ENCODE assay signal across 12 cellular contexts in genomic region chr4:16896871-16897270, GRCh38. TPM values are rescaled to one million over a fixed set of nuclear protein-coding genes. Genes with fewer than 3 reads are reported as not detected.
DNase-seq lines count a peak whose midpoint lies in the region; TF ChIP-seq lines count a peak whose summit lies in the region.
"Had no signal": no experiment of that assay in that cellular context is flagged by ENCODE, and none has a peak within 500 bp of the region (broad histone marks: within the 10 kb centered on the region; RNA-seq: fewer than 3 reads in every experiment).

No MANE protein-coding gene starts in this region.

- no peak overlapping the region for H3K18ac ChIP-seq in neuronal stem cell (ENCODE audit: low read length)

- CTCF ChIA-PET in AG04449 (lab: Yijun Ruan, JAX): interaction anchor here (0.9 to 2.3 kb wide), 4 partner anchors 9 to 572 kb away, joined by 3 to 14 read pairs (median 4); no protein-coding TSS in a partner anchor
- CTCF ChIA-PET in activated naive CD4-positive, alpha-beta T cell treated with anti-CD3 and anti-CD28 coated beads, Interleukin-2, amount 10 ng/mL, durations not matched to agents 7 days and 5 days (lab: Charles Lee): interaction anchor here (1.0 to 1.9 kb wide), 3 partner anchors 14 to 551 kb away, joined by 3 to 6 read pairs (median 5); no protein-coding TSS in a partner anchor

- H4K8ac ChIP-seq in neuronal stem cell (ENCODE audit: low read depth, low read length): no peak overlapping the region

- POLR2A ChIA-PET in AG04449 (lab: Yijun Ruan, JAX): interaction anchor here (1.1 to 1.3 kb wide), 2 partner anchors 21 to 162 kb away, joined by 3 read pairs; no protein-coding TSS in a partner anchor

- DNase-seq in AG04449 (ENCODE audit: low read depth, low spot score): no peak
- DNase-seq in Peyer's patch: no peak
- DNase-seq in fibroblast of peridontal ligament (ENCODE audit: extremely low read depth): peak; percentile 93
- no peak for DNase-seq in neuronal stem cell (ENCODE audit: low spot score)
- DNase-seq in Ammon's horn (ENCODE audit: low spot score): no peak
- DNase-seq in activated naive CD4-positive, alpha-beta T cell treated with anti-CD3 and anti-CD28 coated beads, Interleukin-2, amount 10 ng/mL, durations not matched to agents 7 days and 5 days: no peak
- DNase-seq in WERI-Rb-1: no peak
- no peak for DNase-seq in cerebellum (ENCODE audit: low spot score)
- DNase-seq: NCI-H526 had no signal

- H2AK5ac ChIP-seq in neuronal stem cell (ENCODE audit: low read depth, low read length): no peak overlapping the region

- TF ChIP-seq CTCF in AG04449 (IDR thresholded peaks at IDR 0.05; ENCODE audit: insufficient read depth, low read length, missing control alignments) (no peak), Peyer's patch (IDR thresholded peaks at IDR 0.05) (no peak), WERI-Rb-1 (IDR thresholded peaks at IDR 0.05; ENCODE audit: low read depth, low read length) (no peak)

- no peak overlapping the region for H3K14ac ChIP-seq in neuronal stem cell (ENCODE audit: low read length)

- H3K27me3 ChIP-seq in Peyer's patch (no peaks in the 10 kb centered on the region), neuronal stem cell (ENCODE audit: control insufficient read depth in 3 of 3, insufficient read depth in 3 of 3, low read depth in 1 of 3, low read length in 3 of 3) (no peaks in the 10 kb centered on the region), WERI-Rb-1 (ENCODE audit: insufficient read depth, low read depth, severe bottlenecking) (peaks cover 23% of the 10 kb centered on the region)

- H2BK5ac ChIP-seq in neuronal stem cell (ENCODE audit: low read length): no peak overlapping the region

- no peaks in the 10 kb centered on the region for H3K79me1 ChIP-seq in neuronal stem cell (ENCODE audit: low read depth, low read length)

- H3K4ac ChIP-seq in neuronal stem cell (ENCODE audit: low read length): no peak overlapping the region

- no peak overlapping the region for H3K4me3 Mint-ChIP-seq in activated naive CD4-positive, alpha-beta T cell treated with anti-CD3 and anti-CD28 coated beads, Interleukin-2, amount 10 ng/mL, durations not matched to agents 7 days and 5 days
- H3K4me3 Mint-ChIP-seq: activated naive CD4-positive, alpha-beta T cell treated with anti-CD3 and anti-CD28 coated beads, Interleukin-2, amount 50 U/mL, for 24 hours had no signal

- no peak overlapping the region for H3K9ac ChIP-seq in neuronal stem cell (ENCODE audit: low read depth, low read length, poor library complexity)

- H2BK15ac ChIP-seq in neuronal stem cell (ENCODE audit: low read length): no peak overlapping the region

- no peak overlapping the region for H2BK12ac ChIP-seq in neuronal stem cell (ENCODE audit: low read length)

- no peak overlapping the region for H2BK120ac ChIP-seq in neuronal stem cell (ENCODE audit: low read depth, low read length)

- H3K36me3 ChIP-seq in Peyer's patch (no peaks in the 10 kb centered on the region), neuronal stem cell (replicated peaks in 1 of 2; ENCODE audit: control insufficient read depth in 2 of 2, insufficient read depth in 2 of 2, low read length in 2 of 2) (no peaks in the 10 kb centered on the region), WERI-Rb-1 (no peaks in the 10 kb centered on the region)

- H3K4me3 ChIP-seq in AG04449 (ENCODE audit: low read depth, low read length): peak overlapping the region; percentile 70
- H3K4me3 ChIP-seq in Peyer's patch: peak overlapping the region in 3 of 4 donors; percentile 1 to 43 (median 1)
- H3K4me3 ChIP-seq in neuronal stem cell (ENCODE audit: low read length in 2 of 2): peak overlapping the region in 1 of 2 donors; percentile 51
- H3K4me3 ChIP-seq in WERI-Rb-1 (ENCODE audit: low read depth, low read length): no peak overlapping the region
- H3K4me3 ChIP-seq: K562 had no signal

- H3K23ac ChIP-seq in neuronal stem cell (ENCODE audit: low read depth, low read length, poor library complexity): no peak overlapping the region

- peaks cover 37% of the 10 kb centered on the region for H3K4me1 Mint-ChIP-seq in activated naive CD4-positive, alpha-beta T cell treated with anti-CD3 and anti-CD28 coated beads, Interleukin-2, amount 10 ng/mL, durations not matched to agents 7 days and 5 days

- H3K9me3 Mint-ChIP-seq in activated naive CD4-positive, alpha-beta T cell treated with anti-CD3 and anti-CD28 coated beads, Interleukin-2, amount 10 ng/mL, durations not matched to agents 7 days and 5 days: no peaks in the 10 kb centered on the region
- H3K9me3 Mint-ChIP-seq: activated naive CD4-positive, alpha-beta T cell treated with anti-CD3 and anti-CD28 coated beads, Interleukin-2, amount 50 U/mL, for 24 hours had no signal

- peak overlapping the region; percentile 78 for H2AFZ ChIP-seq in neuronal stem cell (ENCODE audit: low read length)

- H3K27me3 Mint-ChIP-seq in activated naive CD4-positive, alpha-beta T cell treated with anti-CD3 and anti-CD28 coated beads, Interleukin-2, amount 10 ng/mL, durations not matched to agents 7 days and 5 days: peaks cover 29% of the 10 kb centered on the region

- no peak for TF ChIP-seq POLR2A in Peyer's patch (IDR thresholded peaks at IDR 0.05)

- H4K91ac ChIP-seq in neuronal stem cell (ENCODE audit: low read depth, low read length, poor library complexity): no peak overlapping the region

- H3K27ac ChIP-seq in Peyer's patch: peak overlapping the region in 2 of 4 donors; percentile 16 to 48
- H3K27ac ChIP-seq in neuronal stem cell (replicated peaks; ENCODE audit: low read length): no peak overlapping the region
- H3K27ac ChIP-seq in WERI-Rb-1: no peak overlapping the region
- H3K27ac ChIP-seq: C4-2B had no signal

- H3K27ac Mint-ChIP-seq in activated naive CD4-positive, alpha-beta T cell treated with anti-CD3 and anti-CD28 coated beads, Interleukin-2, amount 10 ng/mL, durations not matched to agents 7 days and 5 days: no peak overlapping the region
- H3K27ac Mint-ChIP-seq: activated naive CD4-positive, alpha-beta T cell treated with anti-CD3 and anti-CD28 coated beads, Interleukin-2, amount 50 U/mL, for 24 hours had no signal

- H3K4me1 ChIP-seq in Peyer's patch (no peaks in the 10 kb centered on the region), neuronal stem cell (ENCODE audit: control insufficient read depth in 2 of 2, insufficient read depth in 1 of 2, low read depth in 1 of 2, low read length in 2 of 2) (peaks cover 6 to 28% of the 10 kb centered on the region in 2 donors)

- H3K9me3 ChIP-seq in Peyer's patch (no peaks in the 10 kb centered on the region), neuronal stem cell (replicated peaks in 1 of 2; ENCODE audit: control insufficient read depth in 2 of 2, insufficient read depth in 1 of 2, low read depth in 1 of 2, low read length in 2 of 2) (no peaks in the 10 kb centered on the region), WERI-Rb-1 (ENCODE audit: severe bottlenecking) (no peaks in the 10 kb centered on the region)

- H3K4me2 ChIP-seq in neuronal stem cell (ENCODE audit: insufficient read depth, low read length, poor library complexity, severe bottlenecking): no peak overlapping the region

- WGBS in neuronal stem cell (ENCODE audit: extremely low coverage in 2 of 2, insufficient read length in 2 of 2, insufficient replicate concordance in 1 of 2), 2 donors: no CpG with 5 or more reads among the region's 3 CpGs

- H3K36me3 Mint-ChIP-seq in activated naive CD4-positive, alpha-beta T cell treated with anti-CD3 and anti-CD28 coated beads, Interleukin-2, amount 10 ng/mL, durations not matched to agents 7 days and 5 days: no peaks in the 10 kb centered on the region
- H3K36me3 Mint-ChIP-seq: activated naive CD4-positive, alpha-beta T cell treated with anti-CD3 and anti-CD28 coated beads, Interleukin-2, amount 50 U/mL, for 24 hours had no signal

RNA-seq across cellular contexts. Expression of gene LDB2, which starts 1.6 kb away (rescaled TPM):
- total RNA-seq in Peyer's patch (10 to 100 TPM in 2 of 4 donors, 1 to 10 TPM in 2; 3.9 to 43.7 (median 7.8) TPM), cerebellum (34.9 TPM)
- polyA plus RNA-seq in neuronal stem cell (2013, experiment 1 of 2): 16.8 TPM
- 17.6 TPM for polyA plus RNA-seq in neuronal stem cell (2013, experiment 2 of 2)
